In genomic region chr17:42155614-42156045, GRCh38 we compare ENCODE assay signal across 9 cellular contexts. TPM values are rescaled to one million over a fixed set of nuclear protein-coding genes. Genes with fewer than 3 reads are reported as not detected.
DNase-seq lines count a peak whose midpoint lies in the region; ATAC-seq and TF ChIP-seq lines count a peak whose summit lies in the region.
"Had no signal": no experiment of that assay in that cellular context is flagged by ENCODE, and none has a peak within 500 bp of the region (broad histone marks: within the 10 kb centered on the region; RNA-seq: fewer than 3 reads in every experiment).

No MANE protein-coding gene starts in this region.

- TF ChIP-seq EP300 in ovary (IDR thresholded peaks at IDR 0.05): no peak

- H3K27me3 Mint-ChIP-seq in Calu3 (ENCODE audit: unreplicated experiment): no peaks in the 10 kb centered on the region

- peaks cover 24% of the 10 kb centered on the region for H3K4me1 Mint-ChIP-seq in Calu3 (ENCODE audit: low read depth, unreplicated experiment)

- ATAC-seq in GM19035 (IDR thresholded peaks at IDR 0.05; ENCODE audit: unreplicated experiment): no peak

- H3K27ac Mint-ChIP-seq in Calu3 (ENCODE audit: unreplicated experiment): no peak overlapping the region

- CTCF ChIA-PET in Calu3 (lab: Charles Lee): interaction anchor here (0.7 kb wide), 2 partner anchors 105 to 1552 kb away, joined by 4 to 5 read pairs; no protein-coding TSS in a partner anchor
- CTCF ChIA-PET in PC-9 (lab: Charles Lee): no interaction called here

- TF ChIP-seq POLR2A in ovary (IDR thresholded peaks at IDR 0.05): no peak

- peak overlapping the region; percentile 76; the same call in 1 of the 2 replicates for H2AFZ ChIP-seq in PC-9

- DNase-seq in Calu3 (no peak), PC-9 (no peak), epithelial cell of proximal tubule (ENCODE audit: low read depth) (no peak), ovary (no peak), DMS53 treated with DMSO at 0.1 percent for 48 hours (lab: John Stamatoyannopoulos, UW; ENCODE audit: unreplicated experiment) (no peak), HAP-1 (ENCODE audit: low spot score in 2 of 2) (no peak), superior temporal gyrus (ENCODE audit: extremely low spot score) (no peak)

- no peak for TF ChIP-seq CTCF in Calu3 (IDR thresholded peaks at IDR 0.05; ENCODE audit: unreplicated experiment)
- TF ChIP-seq CTCF in PC-9 (conservative IDR thresholded peaks at IDR 0.05): no peak
- TF ChIP-seq CTCF in epithelial cell of proximal tubule (conservative IDR thresholded peaks at IDR 0.05; ENCODE audit: low read depth, low read length): no peak
- no peak for TF ChIP-seq CTCF in ovary (IDR thresholded peaks at IDR 0.05)

- POLR2A ChIA-PET in PC-9 (lab: Charles Lee; ENCODE audit: unreplicated experiment): interaction anchor here (0.6 kb wide), 1 partner anchor 20 kb away, joined by 21 read pairs; no protein-coding TSS in a partner anchor

- no peaks in the 10 kb centered on the region for H3K9me3 Mint-ChIP-seq in Calu3 (ENCODE audit: low read depth, unreplicated experiment)

- peaks cover 5% of the 10 kb centered on the region; the same call in 1 of the 2 replicates for H4K20me1 ChIP-seq in PC-9 (ENCODE audit: insufficient read depth)

- H3K4me3 Mint-ChIP-seq in Calu3 (ENCODE audit: low read depth, unreplicated experiment): peak overlapping the region; percentile 90

- peaks cover 41% of the 10 kb centered on the region for H3K79me2 ChIP-seq in PC-9 (ENCODE audit: low read depth)

- H3K36me3 ChIP-seq in PC-9 (ENCODE audit: low read depth): no peaks in the 10 kb centered on the region
- no peaks in the 10 kb centered on the region for H3K36me3 ChIP-seq in ovary
- peaks cover 3% of the 10 kb centered on the region; the same call in 1 of the 2 replicates for H3K36me3 ChIP-seq in HAP-1 (replicated peaks)

- H3K9me2 ChIP-seq in PC-9 (ENCODE audit: insufficient read depth): no peaks in the 10 kb centered on the region

- H3K27me3 ChIP-seq in PC-9 (ENCODE audit: insufficient read depth, low read depth): no peaks in the 10 kb centered on the region
- H3K27me3 ChIP-seq in ovary: no peaks in the 10 kb centered on the region
- no peaks in the 10 kb centered on the region for H3K27me3 ChIP-seq in HAP-1 (ENCODE audit: low read depth)

- no peaks in the 10 kb centered on the region for H3K9me3 ChIP-seq in PC-9 (ENCODE audit: insufficient read depth, low read depth)
- no peaks in the 10 kb centered on the region for H3K9me3 ChIP-seq in ovary
- no peaks in the 10 kb centered on the region for H3K9me3 ChIP-seq in HAP-1

- no peaks in the 10 kb centered on the region for H3F3A ChIP-seq in PC-9 (ENCODE audit: insufficient read depth, low read depth)

- no peak overlapping the region; the same call in 1 of the 2 replicates for H3K4me3 ChIP-seq in PC-9
- H3K4me3 ChIP-seq in epithelial cell of proximal tubule (ENCODE audit: low read depth, low read length): peak overlapping the region; percentile 89
- H3K4me3 ChIP-seq in ovary: peak overlapping the region; percentile 94
- no peak overlapping the region; the same call in 1 of the 2 replicates for H3K4me3 ChIP-seq in HAP-1
- H3K4me3 ChIP-seq: lung had no signal

- H3K27ac ChIP-seq in PC-9 (no peak overlapping the region), ovary (no peak overlapping the region)

- intact Hi-C loops in Calu3 (cut with micrococcal nuclease; ENCODE audit: unreplicated experiment): no loop called here
- intact Hi-C loops in PC-9 (cut with micrococcal nuclease; ENCODE audit: unreplicated experiment): no loop called here
- intact Hi-C loops in ovary (cut with DNase I): no loop called here

- BruUV-seq in Calu3 (replicated peaks; lab: Mats Ljungman, UMichigan): TSS peak; percentile 74
- BruUV-seq in PC-9 (replicated peaks; lab: Mats Ljungman, UMichigan): TSS peak; percentile 78

- H3K4me1 ChIP-seq in PC-9 (replicated peaks; ENCODE audit: insufficient read depth): peaks cover 7% of the 10 kb centered on the region; the same call in 1 of the 2 replicates
- H3K4me1 ChIP-seq in ovary (ENCODE audit: insufficient read depth): peaks cover 5% of the 10 kb centered on the region
- peaks cover 8% of the 10 kb centered on the region for H3K4me1 ChIP-seq in HAP-1

- WGBS in ovary, 3 donors: 18 to 25% (median 21%) methylated on average over 17 of the region's 17 CpGs

- H3K36me3 Mint-ChIP-seq in Calu3 (ENCODE audit: insufficient read depth, unreplicated experiment): peaks cover 28% of the 10 kb centered on the region

- H3K4me2 ChIP-seq in PC-9: peak overlapping the region; percentile 72

- in situ Hi-C loops in HAP-1 (cut with MboI; ENCODE audit: low sequenced_read_pairs): no loop called here

RNA-seq across cellular contexts. Expression of gene RAB5C, which starts 0.8 kb away (rescaled TPM):
- total RNA-seq in Calu3 (2022): 284 and 315 TPM in 2 replicates
- total RNA-seq in PC-9 (2021): 97.0 and 120 TPM in 2 replicates
- total RNA-seq in epithelial cell of proximal tubule: 89.4 and 150 TPM in 2 replicates
- total RNA-seq in ovary: 100 to 1,000 TPM in 2 of 7 donors, 10 to 100 TPM in 5; 53.8 to 114 (median 94.3) TPM
- 100 to 1,000 TPM; 124 to 130 TPM for polyA plus RNA-seq in ovary

RNA-seq across cellular contexts. Expression of gene KCNH4, which starts 25.3 kb away (rescaled TPM):
- total RNA-seq in Calu3 (2022) (not detected in 2 replicates), PC-9 (2021) (not detected in 2 replicates), epithelial cell of proximal tubule (not detected in 2 replicates), ovary (under 1 TPM in 4 of 7 donors, not detected in 3; 0.08 to 0.40 (median 0.15) TPM)
- under 1 TPM in 1 of 2 donors, not detected in 1; 0.07 TPM for polyA plus RNA-seq in ovary

RNA-seq across cellular contexts. Expression of gene HCRT, which starts 29.6 kb away (rescaled TPM):
- total RNA-seq in Calu3 (2022) (not detected in 2 replicates), PC-9 (2021) (not detected in 2 replicates), epithelial cell of proximal tubule (not detected in 2 replicates), ovary (not detected)
- not detected for polyA plus RNA-seq in ovary
- total RNA-seq: lung had no signal
- polyA plus RNA-seq: lung had no signal

RNA-seq across cellular contexts. Expression of gene HSPB9, which starts 33.0 kb away (rescaled TPM):
- total RNA-seq in Calu3 (2022) (0.54 and 0.69 TPM in 2 replicates), PC-9 (2021) (0.33 TPM in 1 of 2 replicates, not detected in the other), epithelial cell of proximal tubule (not detected in 2 replicates), ovary (under 1 TPM; 0.15 to 0.95 (median 0.48) TPM)
- polyA plus RNA-seq in ovary: under 1 TPM in 1 of 2 donors, not detected in 1; 0.46 TPM

RNA-seq across cellular contexts. Expression of gene KAT2A, which starts 34.5 kb away (rescaled TPM):
- total RNA-seq in Calu3 (2022): 94.7 and 100.0 TPM in 2 replicates
- 42.1 and 47.6 TPM in 2 replicates for total RNA-seq in PC-9 (2021)
- 13.1 and 18.6 TPM in 2 replicates for total RNA-seq in epithelial cell of proximal tubule
- total RNA-seq in ovary: 10 to 100 TPM; 38.6 to 66.4 (median 57.9) TPM
- polyA plus RNA-seq in ovary: 10 to 100 TPM; 27.1 to 77.5 TPM

Comparison
In these comparisons a context has a peak if more than half of its experiments do, and no peak if none do; other contexts are left out.
1. H3K4me3 ChIP-seq: peak in epithelial cell of proximal tubule (single experiment) and ovary (single experiment); none in PC-9 (single experiment) and HAP-1 (single experiment).